ENCODE assay signal across 28 cellular contexts in genomic region chr6:42967228-42967627, GRCh38. TPM values are rescaled to one million over a fixed set of nuclear protein-coding genes. Genes with fewer than 3 reads are reported as not detected.
"Had no signal": no experiment of that assay in that cellular context is flagged by ENCODE, and none has a peak within 500 bp of the region (broad histone marks: within the 10 kb centered on the region; RNA-seq: fewer than 3 reads in every experiment).

No MANE protein-coding gene starts in this region.

- H3K9me3 ChIP-seq: colonic mucosa, esophagus squamous epithelium, gastrocnemius medialis, heart left ventricle, left lung, lower lobe of right lung had no signal

- H3K9me3 Mint-ChIP-seq: dendritic cell treated with granulocyte-macrophage colony-stimulating factor and Interleukin-4, amounts not matched to agents 40 ng/mL and 50 ng/mL, for 4 days; effector memory CD8-positive, alpha-beta T cell; endodermal cell; immature natural killer cell; naive thymus-derived CD4-positive, alpha-beta T cell had no signal

- H3K79me2 ChIP-seq: hepatocyte had no signal

- DNase-seq: colonic mucosa; cortex of kidney; effector CD8-positive, alpha-beta T cell; effector memory CD8-positive, alpha-beta T cell; endodermal cell; erythroblast; esophagus squamous epithelium; foreskin fibroblast; foreskin melanocyte; gastrocnemius medialis; heart left ventricle; hypothalamus; immature natural killer cell; islet precursor cell; kidney; kidney glomerular epithelial cell; left colon; left ventricle myocardium superior; lower lobe of right lung; mesenchymal stem cell; midbrain; naive thymus-derived CD4-positive, alpha-beta T cell had no signal

- H3K4me3 ChIP-seq: colonic mucosa, esophagus squamous epithelium, gastrocnemius medialis, heart left ventricle, hepatocyte, left lung, lower lobe of right lung had no signal

- H3K4me1 ChIP-seq: colonic mucosa, gastrocnemius medialis, lower lobe of right lung had no signal

- H3K36me3 ChIP-seq: colonic mucosa had no signal

- H3K27ac Mint-ChIP-seq: dendritic cell treated with granulocyte-macrophage colony-stimulating factor and Interleukin-4, amounts not matched to agents 40 ng/mL and 50 ng/mL, for 4 days; endodermal cell; immature natural killer cell had no signal

- H3K4me3 Mint-ChIP-seq: dendritic cell treated with granulocyte-macrophage colony-stimulating factor and Interleukin-4, amounts not matched to agents 40 ng/mL and 50 ng/mL, for 4 days; effector memory CD8-positive, alpha-beta T cell; endodermal cell; immature natural killer cell; naive thymus-derived CD4-positive, alpha-beta T cell had no signal

- ATAC-seq: effector memory CD8-positive, alpha-beta T cell; esophagus mucosa; gastrocnemius medialis; heart left ventricle; left colon; left lung; left ventricle myocardium superior; lower lobe of right lung; naive thymus-derived CD4-positive, alpha-beta T cell had no signal

- H3K27me3 Mint-ChIP-seq: effector memory CD8-positive, alpha-beta T cell; naive thymus-derived CD4-positive, alpha-beta T cell had no signal

- FAIRE-seq: endometrium, kidney had no signal

- H3K27me3 ChIP-seq: colonic mucosa, esophagus squamous epithelium, gastrocnemius medialis, heart left ventricle, hepatocyte, left lung had no signal

- H3K27ac ChIP-seq: colonic mucosa, epithelial cell of prostate, esophagus squamous epithelium, gastrocnemius medialis, heart left ventricle, hepatocyte, left lung, lower lobe of right lung had no signal

- H3K4me2 ChIP-seq: hepatocyte had no signal

- H2AFZ ChIP-seq: hepatocyte had no signal

- H3K4me1 Mint-ChIP-seq: immature natural killer cell had no signal

RNA-seq across cellular contexts. Expression of gene GNMT, which starts 6.7 kb away (rescaled TPM):
- total RNA-seq: esophagus mucosa had no signal
- polyA plus RNA-seq: naive thymus-derived CD4-positive, alpha-beta T cell had no signal
